ENCODE assay signal across 14 cellular contexts in the genomic region with DNA sequence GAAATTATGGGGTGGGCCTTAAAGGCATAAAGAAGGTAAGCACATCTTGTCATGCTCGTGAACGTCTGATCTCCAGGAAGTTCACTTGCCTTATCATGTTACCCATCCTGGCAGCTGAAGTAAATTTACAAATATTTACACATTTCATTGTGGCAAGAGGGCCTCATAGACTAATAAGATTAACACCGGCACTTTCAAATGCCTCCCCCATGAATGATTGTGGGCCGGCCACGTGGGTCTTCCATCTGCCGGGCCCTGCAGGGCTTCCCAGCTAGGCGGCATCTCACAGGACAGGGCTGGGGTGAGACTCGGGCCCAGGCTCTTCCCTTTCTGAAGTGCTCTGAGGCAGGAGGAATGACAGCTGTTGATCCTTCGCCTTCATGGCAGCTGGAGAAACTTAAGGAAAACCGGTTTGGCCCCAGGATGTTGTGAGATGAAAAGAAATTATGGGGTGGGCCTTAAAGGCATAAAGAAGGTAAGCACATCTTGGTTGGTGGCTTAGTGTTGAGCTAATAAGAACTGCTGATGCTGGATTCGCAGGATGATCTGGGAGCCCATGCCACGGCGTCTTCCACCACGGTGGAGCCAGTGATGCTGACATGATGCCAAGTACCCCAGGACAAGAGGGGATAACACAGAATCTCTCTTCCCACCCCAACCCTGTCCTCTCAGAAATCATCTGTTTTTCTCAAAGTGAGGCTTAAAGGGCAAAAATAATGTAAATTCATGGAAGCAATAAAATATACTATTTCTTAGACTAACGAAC.
DNase-seq lines count a peak whose midpoint lies in the region; TF ChIP-seq lines count a peak whose summit lies in the region.
"Had no signal": no experiment of that assay in that cellular context is flagged by ENCODE, and none has a peak within 500 bp of the region (broad histone marks: within the 10 kb centered on the region; RNA-seq: fewer than 3 reads in every experiment).

No MANE protein-coding gene starts in this region.

- H4K8ac ChIP-seq in H9 (replicated peaks; ENCODE audit: insufficient read length, low read depth, low read length): no peak overlapping the region

- intact Hi-C loops in posterior vena cava (cut with DNase I): loop anchor here in 1 of 2 donors (1.0 kb wide), 1 partner anchor 43 kb away; no protein-coding TSS in a partner anchor
- intact Hi-C loops in OCI-LY7 (cut with micrococcal nuclease; ENCODE audit: unreplicated experiment): no loop called here

- H2AFZ ChIP-seq in H9 (ENCODE audit: low read length): no peak overlapping the region
- H2AFZ ChIP-seq in OCI-LY7 (ENCODE audit: low read length): no peak overlapping the region

- no peak overlapping the region for H3K23ac ChIP-seq in H9 (ENCODE audit: insufficient read length, low read depth, low read length)

- no peak overlapping the region for H2AK5ac ChIP-seq in H9 (ENCODE audit: insufficient read length, low read length)

- no TSS peak for BruUV-seq in OCI-LY7 (replicated peaks; lab: Mats Ljungman, UMichigan)

- no CpG with 5 or more reads among the region's 15 CpGs for WGBS in H9 (ENCODE audit: extremely low coverage, insufficient read length, low lambda C conversion rate)

- no peak overlapping the region for H3K18ac ChIP-seq in H9 (ENCODE audit: insufficient read length, low read depth, low read length)

- TF ChIP-seq CTCF in H9 (conservative IDR thresholded peaks at IDR 0.05) (no peak), OCI-LY7 (conservative IDR thresholded peaks at IDR 0.05; ENCODE audit: low read length) (no peak)

- no peaks in the 10 kb centered on the region for H3K9me2 ChIP-seq in OCI-LY7 (ENCODE audit: insufficient read depth, low read length)

- no peak overlapping the region for H2BK120ac ChIP-seq in H9 (ENCODE audit: low read depth, low read length, poor library complexity, severe bottlenecking)

- H2BK5ac ChIP-seq in H9 (ENCODE audit: insufficient read length, low read length): no peak overlapping the region

- DNase-seq in COLO668 (lab: John Stamatoyannopoulos, UW; ENCODE audit: unreplicated experiment) (peak; percentile 82), NCI-H2196 (lab: John Stamatoyannopoulos, UW; ENCODE audit: unreplicated experiment) (peak; percentile 83), caudate nucleus (lab: John Stamatoyannopoulos, UW) (no peak), posterior vena cava (ENCODE audit: low spot score) (peak; percentile 35), H9 (no peak), NCI-H187 treated with DMSO at 0.1 percent for 48 hours (lab: John Stamatoyannopoulos, UW) (no peak), HCEC 1CT (no peak), OCI-LY7 (ENCODE audit: low spot score) (no peak)
- DNase-seq: activated CD8-positive, alpha-beta T cell treated with anti-CD3 and anti-CD28 coated beads for 36 hours; activated naive CD4-positive, alpha-beta T cell; central memory CD4-positive, alpha-beta T cell; naive B cell had no signal

- H4K20me1 ChIP-seq in H9 (ENCODE audit: control insufficient read depth, insufficient read depth, insufficient read length): no peaks in the 10 kb centered on the region
- H4K20me1 ChIP-seq in OCI-LY7 (ENCODE audit: insufficient read depth, low read length): no peaks in the 10 kb centered on the region

- H3K79me2 ChIP-seq in H9 (ENCODE audit: insufficient read depth, low read length): no peaks in the 10 kb centered on the region
- no peaks in the 10 kb centered on the region for H3K79me2 ChIP-seq in OCI-LY7 (ENCODE audit: insufficient read depth, low read depth, low read length)

- peaks cover 2% of the 10 kb centered on the region for H3K27me3 Mint-ChIP-seq in H9 (ENCODE audit: low read depth)
- H3K27me3 Mint-ChIP-seq: activated CD8-positive, alpha-beta T cell treated with anti-CD3 and anti-CD28 coated beads for 36 hours; naive B cell had no signal

- no peak overlapping the region for H3K4ac ChIP-seq in H9 (ENCODE audit: low read depth, low read length)

- H2BK12ac ChIP-seq in H9 (ENCODE audit: insufficient read length, low read depth, low read length): no peak overlapping the region

- H3K9me3 ChIP-seq in H9 (ENCODE audit: control insufficient read depth, low read depth, low read length): no peaks in the 10 kb centered on the region
- H3K9me3 ChIP-seq in OCI-LY7 (ENCODE audit: low read length): 0 out of 2 replicates have a peak, but pooled peaks cover under 1% of the 10 kb centered on the region

- no peak overlapping the region for H3K14ac ChIP-seq in H9 (ENCODE audit: insufficient read depth, low read length)

- no peak overlapping the region for H3K4me3 Mint-ChIP-seq in H9
- H3K4me3 Mint-ChIP-seq: activated CD8-positive, alpha-beta T cell treated with anti-CD3 and anti-CD28 coated beads for 36 hours had no signal

- H3K23me2 ChIP-seq in H9 (ENCODE audit: insufficient read length, low read depth, low read length, poor library complexity, severe bottlenecking): no peaks in the 10 kb centered on the region

- H3K36me3 ChIP-seq in OCI-LY7 (ENCODE audit: insufficient read depth, low read length): no peaks in the 10 kb centered on the region

- POLR2A ChIA-PET in OCI-LY7 (lab: Charles Lee): no interaction called here

- CTCF ChIA-PET in OCI-LY7 (lab: Charles Lee; ENCODE audit: unreplicated experiment): no interaction called here

- no peak overlapping the region for H3T11ph ChIP-seq in H9 (ENCODE audit: low read length)

- H3K4me1 ChIP-seq in H9 (ENCODE audit: insufficient read depth, low read length) (no peaks in the 10 kb centered on the region), OCI-LY7 (ENCODE audit: insufficient read depth, low read length, poor library complexity, severe bottlenecking) (no peaks in the 10 kb centered on the region)

- H3K9me3 Mint-ChIP-seq in H9: peaks cover 16 to 17% of the 10 kb centered on the region in 2 experiments

- H3K56ac ChIP-seq in H9 (ENCODE audit: insufficient read length, low read depth, low read length): no peak overlapping the region

- H3K4me3 ChIP-seq in OCI-LY7 (ENCODE audit: low read depth, low read length, poor library complexity, severe bottlenecking): no peak overlapping the region
- H3K4me3 ChIP-seq: smooth muscle cell had no signal

- peaks cover 4 to 14% (median 5%) of the 10 kb centered on the region in 3 experiments; a peak in 6 of 7 replicates for H3K36me3 Mint-ChIP-seq in H9 (ENCODE audit: insufficient read depth in 1 of 3, low read depth in 3 of 3)

- H2BK20ac ChIP-seq in H9 (ENCODE audit: low read depth, low read length, poor library complexity, severe bottlenecking): no peak overlapping the region

- no peaks in the 10 kb centered on the region for H3K27me3 ChIP-seq in H9 (ENCODE audit: insufficient read depth, low read length)

- H2BK15ac ChIP-seq in H9 (ENCODE audit: low read depth, low read length): no peak overlapping the region

- no peak overlapping the region for H4K91ac ChIP-seq in H9 (ENCODE audit: insufficient read length, low read depth, low read length)

- peaks cover 6 to 10% of the 10 kb centered on the region in 2 experiments; a peak in 3 of 4 replicates for H3K4me1 Mint-ChIP-seq in H9
- H3K4me1 Mint-ChIP-seq: naive B cell had no signal

- H3K27ac Mint-ChIP-seq in H9: no peak overlapping the region
- H3K27ac Mint-ChIP-seq: activated CD8-positive, alpha-beta T cell treated with anti-CD3 and anti-CD28 coated beads for 36 hours; naive B cell had no signal

- no peak overlapping the region for H3K4me2 ChIP-seq in H9 (ENCODE audit: insufficient read depth, insufficient read length, low read length)
- no peak overlapping the region for H3K4me2 ChIP-seq in OCI-LY7 (ENCODE audit: low read length)
- H3K4me2 ChIP-seq: smooth muscle cell had no signal

- H4K5ac ChIP-seq in H9 (ENCODE audit: insufficient read length, low read depth, low read length): no peak overlapping the region

- H3K79me1 ChIP-seq in H9 (ENCODE audit: insufficient read depth, low read depth, low read length, poor library complexity, severe bottlenecking): no peaks in the 10 kb centered on the region

- H3K9ac ChIP-seq in H9 (ENCODE audit: extremely low read depth, insufficient read length, low read length): no peak overlapping the region

- H3K27ac ChIP-seq in caudate nucleus (ENCODE audit: low read depth, low read length) (peak overlapping the region; percentile 69), H9 (ENCODE audit: insufficient read length, low read depth, low read length) (no peak overlapping the region), OCI-LY7 (ENCODE audit: low read depth, low read length, poor library complexity, severe bottlenecking) (no peak overlapping the region)
- H3K27ac ChIP-seq: epithelial cell of prostate had no signal

Comparison
In these comparisons a context has a peak if more than half of its experiments do, and no peak if none do; other contexts are left out.
1. DNase-seq: peak in COLO668 (single experiment), NCI-H2196 (single experiment) and posterior vena cava (single experiment); none in caudate nucleus (0 of 61), H9 (single experiment), NCI-H187 treated with DMSO at 0.1 percent for 48 hours (single experiment), HCEC 1CT (single experiment) and OCI-LY7 (single experiment).